Comparison of ENCODE assay signal across 10 cellular contexts in genomic region chr7:112448891-112449290, GRCh38. TPM values are rescaled to one million over a fixed set of nuclear protein-coding genes. Genes with fewer than 3 reads are reported as not detected.
DNase-seq lines count a peak whose midpoint lies in the region; ATAC-seq, FAIRE-seq and TF ChIP-seq lines count a peak whose summit lies in the region.
"Had no signal": no experiment of that assay in that cellular context is flagged by ENCODE, and none has a peak within 500 bp of the region (broad histone marks: within the 10 kb centered on the region; RNA-seq: fewer than 3 reads in every experiment).

No MANE protein-coding gene starts in this region.

- ATAC-seq in heart left ventricle (no peak), left cardiac atrium (no peak), upper lobe of right lung (no peak)
- ATAC-seq in naive thymus-derived CD4-positive, alpha-beta T cell = no peak

- peak overlapping the region; percentile 90 for H3K4me2 ChIP-seq in astrocyte (ENCODE audit: low read length)

- no peak for TF ChIP-seq POLR2A in heart left ventricle (IDR thresholded peaks at IDR 0.05)
- TF ChIP-seq POLR2A in ovary (IDR thresholded peaks at IDR 0.05) = no peak

- H3K27ac Mint-ChIP-seq in astrocyte (ENCODE audit: unreplicated experiment) = peak overlapping the region; percentile 95
- H3K27ac Mint-ChIP-seq in naive thymus-derived CD4-positive, alpha-beta T cell = peak overlapping the region; percentile 48 to 99 (median 98)

- H3K4me3 ChIP-seq in heart left ventricle (no peak overlapping the region), astrocyte (ENCODE audit: insufficient read depth, low read depth, low read length) (no peak overlapping the region), upper lobe of right lung (no peak overlapping the region), ovary (no peak overlapping the region)
- H3K4me3 ChIP-seq in naive thymus-derived CD4-positive, alpha-beta T cell (ENCODE audit: low read length) = no peak overlapping the region

- intact Hi-C loops in heart left ventricle (cut with DNase I) = loop anchor here in 2 of 10 donors (5.0 kb wide), 2 partner anchors 57 to 668 kb away; partner anchors contain the start of gene SMIM30 (in 1 of the 2)
- intact Hi-C loops in left cardiac atrium (cut with DNase I) = no loop called here
- intact Hi-C loops in naive thymus-derived CD4-positive, alpha-beta T cell (cut with micrococcal nuclease) = no loop called here
- intact Hi-C loops in upper lobe of right lung (cut with DNase I) = no loop called here
- intact Hi-C loops in ovary (cut with DNase I) = no loop called here

- peaks cover 31% of the 10 kb centered on the region for H4K20me1 ChIP-seq in astrocyte (ENCODE audit: insufficient read depth, low read length)

- H3K4me3 Mint-ChIP-seq in astrocyte (ENCODE audit: unreplicated experiment) = peak overlapping the region; percentile 63
- peak overlapping the region; percentile 1 to 100 (median 98) for H3K4me3 Mint-ChIP-seq in naive thymus-derived CD4-positive, alpha-beta T cell

- H3K27ac ChIP-seq in heart left ventricle (peak overlapping the region in 10 of 12 donors; percentile 88 to 100 (median 97)), astrocyte (ENCODE audit: low read depth, low read length) (no peak overlapping the region), upper lobe of right lung (peak overlapping the region; percentile 99), ovary (no peak overlapping the region)
- no peak overlapping the region for H3K27ac ChIP-seq in naive thymus-derived CD4-positive, alpha-beta T cell (ENCODE audit: low read depth, low read length)

- H3K36me3 ChIP-seq in heart left ventricle (no peaks in the 10 kb centered on the region), astrocyte (ENCODE audit: insufficient read depth, low read length) (no peaks in the 10 kb centered on the region), upper lobe of right lung (no peaks in the 10 kb centered on the region), ovary (no peaks in the 10 kb centered on the region)
- H3K36me3 ChIP-seq in naive thymus-derived CD4-positive, alpha-beta T cell (ENCODE audit: control insufficient read depth in 2 of 3, insufficient read depth in 3 of 3, low read length in 3 of 3) = peaks cover 0 to 9% (median 0%) of the 10 kb centered on the region in 3 experiments

- POLR2A ChIA-PET in naive thymus-derived CD4-positive, alpha-beta T cell (lab: Charles Lee) = interaction anchor here (0.8 to 2.5 kb wide), 3 partner anchors 10 to 243 kb away, joined by 5 to 12 read pairs (median 5); partner anchors contain the start of genes DOCK4 and ZNF277

- H3K27me3 ChIP-seq in heart left ventricle (no peaks in the 10 kb centered on the region), astrocyte (ENCODE audit: insufficient read depth, low read length) (no peaks in the 10 kb centered on the region), upper lobe of right lung (no peaks in the 10 kb centered on the region), ovary (no peaks in the 10 kb centered on the region)
- H3K27me3 ChIP-seq in naive thymus-derived CD4-positive, alpha-beta T cell (ENCODE audit: control insufficient read depth in 2 of 2, insufficient read depth in 2 of 2, low read length in 2 of 2) = no peaks in the 10 kb centered on the region

- CTCF ChIA-PET in naive thymus-derived CD4-positive, alpha-beta T cell (lab: Charles Lee) = no interaction called here

- H3K9me3 Mint-ChIP-seq in astrocyte (ENCODE audit: unreplicated experiment) = no peaks in the 10 kb centered on the region
- peaks cover 0 to 4% (median 0%) of the 10 kb centered on the region in 11 donors for H3K9me3 Mint-ChIP-seq in naive thymus-derived CD4-positive, alpha-beta T cell
- H3K9me3 Mint-ChIP-seq: CD14-positive monocyte had no signal

- H3K9me3 ChIP-seq in heart left ventricle = no peaks in the 10 kb centered on the region
- H3K9me3 ChIP-seq in astrocyte (ENCODE audit: insufficient read depth, low read depth, low read length) = no peaks in the 10 kb centered on the region
- H3K9me3 ChIP-seq in naive thymus-derived CD4-positive, alpha-beta T cell (ENCODE audit: control insufficient read depth in 2 of 3, low read length in 3 of 3) = no peaks in the 10 kb centered on the region
- H3K9me3 ChIP-seq in upper lobe of right lung = no peaks in the 10 kb centered on the region
- H3K9me3 ChIP-seq in ovary = no peaks in the 10 kb centered on the region

- 60 to 68% (median 62%) methylated on average over 3 of the region's 3 CpGs for WGBS in heart left ventricle, 4 donors
- 78 to 84% (median 81%) methylated on average over 3 of the region's 3 CpGs for WGBS in ovary, 3 donors

- H3K4me1 ChIP-seq in heart left ventricle (peaks cover 0 to 35% (median 19%) of the 10 kb centered on the region in 12 donors), astrocyte (ENCODE audit: insufficient read depth, low read length) (peaks cover 27% of the 10 kb centered on the region), upper lobe of right lung (peaks cover 12% of the 10 kb centered on the region), ovary (ENCODE audit: insufficient read depth) (no peaks in the 10 kb centered on the region)
- H3K4me1 ChIP-seq in naive thymus-derived CD4-positive, alpha-beta T cell (ENCODE audit: control insufficient read depth in 2 of 2, insufficient read depth in 2 of 2, low read length in 2 of 2) = peaks cover 10 to 14% of the 10 kb centered on the region in 2 donors

- H3K79me2 ChIP-seq in astrocyte (ENCODE audit: insufficient read depth, low read length) = peaks cover 36% of the 10 kb centered on the region

- FAIRE-seq in astrocyte (lab: Jason Lieb, UNC) = no peak
- FAIRE-seq: H1 had no signal

- H2AFZ ChIP-seq in astrocyte (ENCODE audit: low read depth, low read length) = no peak overlapping the region

- H3K27me3 Mint-ChIP-seq in astrocyte (ENCODE audit: low read depth, unreplicated experiment) = no peaks in the 10 kb centered on the region
- no peaks in the 10 kb centered on the region for H3K27me3 Mint-ChIP-seq in naive thymus-derived CD4-positive, alpha-beta T cell

- no peak for TF ChIP-seq EP300 in ovary (IDR thresholded peaks at IDR 0.05)

- no peak for DNase-seq in heart left ventricle
- DNase-seq in left cardiac atrium = no peak
- no peak for DNase-seq in astrocyte (ENCODE audit: low read depth)
- DNase-seq in naive thymus-derived CD4-positive, alpha-beta T cell = no peak
- DNase-seq in upper lobe of right lung = no peak
- DNase-seq in midbrain (lab: John Stamatoyannopoulos, UW) = no peak
- DNase-seq in ovary = no peak
- no peak for DNase-seq in NCI-H510A treated with DMSO at 0.1 percent for 48 hours (lab: John Stamatoyannopoulos, UW)

- peaks cover 20% of the 10 kb centered on the region for H3K4me1 Mint-ChIP-seq in astrocyte (ENCODE audit: low read depth, unreplicated experiment)
- H3K4me1 Mint-ChIP-seq in naive thymus-derived CD4-positive, alpha-beta T cell = peaks cover 24 to 49% (median 40%) of the 10 kb centered on the region in 7 donors

- TF ChIP-seq CTCF in heart left ventricle (IDR thresholded peaks at IDR 0.05) (no peak), astrocyte (IDR thresholded peaks at IDR 0.05; ENCODE audit: insufficient read depth, low read depth, low read length) (no peak), upper lobe of right lung (IDR thresholded peaks at IDR 0.05) (no peak), ovary (IDR thresholded peaks at IDR 0.05) (no peak)

- no peak overlapping the region for H3K9ac ChIP-seq in astrocyte (ENCODE audit: low read length)

- no peaks in the 10 kb centered on the region for H3K36me3 Mint-ChIP-seq in astrocyte (ENCODE audit: low read depth, unreplicated experiment)
- H3K36me3 Mint-ChIP-seq in naive thymus-derived CD4-positive, alpha-beta T cell = peaks cover 0 to 1% (median 0%) of the 10 kb centered on the region in 5 donors

RNA-seq across cellular contexts. Expression of gene IFRD1, which starts 1.4 kb away (rescaled TPM):
- total RNA-seq in heart left ventricle = 10 to 100 TPM; 11.3 to 50.6 (median 26.3) TPM
- 10 to 100 TPM; 36.2 to 74.7 TPM for polyA plus RNA-seq in heart left ventricle
- total RNA-seq in left cardiac atrium = 10 to 100 TPM; 22.2 to 42.2 TPM
- 101 TPM in 2 replicates for total RNA-seq in astrocyte
- 100 to 1,000 TPM in 2 of 5 experiments, 10 to 100 TPM in 3; 32.2 to 250 (median 63.2) TPM for total RNA-seq in naive thymus-derived CD4-positive, alpha-beta T cell
- polyA plus RNA-seq in naive thymus-derived CD4-positive, alpha-beta T cell = 10 to 100 TPM; 25.2 to 36.2 TPM
- total RNA-seq in upper lobe of right lung = 49.9 TPM
- 10 to 100 TPM; 35.1 to 75.1 (median 58.1) TPM for total RNA-seq in ovary
- 10 to 100 TPM; 21.2 to 29.3 TPM for polyA plus RNA-seq in ovary

RNA-seq across cellular contexts. Expression of gene LSMEM1, which starts 31.9 kb away (rescaled TPM):
- total RNA-seq in heart left ventricle (1 to 10 TPM; 1.3 to 7.3 (median 2.7) TPM), left cardiac atrium (1 to 10 TPM in 1 of 2 donors, under 1 TPM in 1; 0.84 to 1.3 TPM), astrocyte (3.1 and 3.9 TPM in 2 replicates), upper lobe of right lung (0.96 TPM), ovary (1 to 10 TPM in 4 of 7 donors, under 1 TPM in 3; 0.79 to 2.3 (median 1.1) TPM)
- polyA plus RNA-seq in heart left ventricle (1 to 10 TPM in 1 of 2 donors, under 1 TPM in 1; 0.40 to 4.0 TPM), ovary (under 1 TPM; 0.40 to 0.83 TPM)
- total RNA-seq in naive thymus-derived CD4-positive, alpha-beta T cell = 1 to 10 TPM; 1.2 to 3.7 (median 2.4) TPM
- polyA plus RNA-seq in naive thymus-derived CD4-positive, alpha-beta T cell = under 1 TPM in 1 of 2 donors, not detected in 1; 0.67 TPM

Comparison
In these comparisons a context has a peak if more than half of its experiments do, and no peak if none do; other contexts are left out.
1. H3K27ac ChIP-seq: peak in heart left ventricle (10 of 12) and upper lobe of right lung (single experiment); none in astrocyte (single experiment), naive thymus-derived CD4-positive, alpha-beta T cell (single experiment) and ovary (0 of 2).